In the genomic region with DNA sequence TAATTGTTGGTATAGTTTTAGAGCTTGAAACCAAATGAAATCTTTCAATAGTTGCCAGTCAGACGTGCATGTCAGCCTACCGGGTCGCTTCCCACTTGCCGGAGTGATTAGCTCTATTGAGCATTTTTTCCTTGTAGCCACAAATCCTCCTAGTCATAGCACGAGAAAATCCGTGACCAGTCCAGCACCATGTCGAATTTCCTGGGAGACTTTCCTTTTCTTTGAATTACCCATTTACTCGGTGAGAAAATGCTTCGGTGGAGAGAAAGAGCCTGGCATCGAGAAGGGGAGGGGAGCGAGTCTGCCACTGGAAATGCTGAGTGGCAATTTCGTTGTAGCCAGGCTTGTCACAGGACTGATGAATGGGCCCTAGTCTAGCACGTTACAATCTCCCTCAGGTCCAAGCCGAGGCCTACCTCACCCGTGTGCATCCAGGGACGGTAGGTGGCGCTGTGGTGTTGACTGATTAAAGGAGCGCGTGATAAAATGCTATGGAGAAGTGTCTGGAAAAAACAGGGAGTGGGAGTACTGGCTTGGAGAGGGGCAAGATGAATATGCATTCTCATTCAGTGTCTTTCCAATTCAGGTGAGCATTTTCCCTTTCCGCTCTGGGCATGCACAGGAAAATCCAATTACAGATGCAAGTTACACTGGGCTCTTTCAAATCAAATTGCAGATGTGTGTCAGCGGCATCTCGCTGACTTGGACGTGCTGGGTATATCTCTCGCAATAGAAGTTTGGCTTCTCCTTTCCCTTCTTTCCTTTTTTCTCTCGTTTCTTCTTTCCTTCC, we compare ENCODE assay signal across 1 cellular context.
TF ChIP-seq lines count a peak whose summit lies in the region.

No MANE protein-coding gene starts in this region.

TF ChIP-seq in K562, 482 proteins besides CTCF, POLR2A, EP300 and RAD21 (continued from another document and continues in another):
- TF ChIP-seq JUN (IDR thresholded peaks at IDR 0.05; ENCODE audit: borderline replicate concordance, low read depth, low read length): peak; percentile 36; the same call in 1 of the 2 replicates
- no peak for TF ChIP-seq JUN (CRISPR knock-in tag; IDR thresholded peaks at IDR 0.05; ENCODE audit: borderline replicate concordance)
- TF ChIP-seq, protein P1, sequence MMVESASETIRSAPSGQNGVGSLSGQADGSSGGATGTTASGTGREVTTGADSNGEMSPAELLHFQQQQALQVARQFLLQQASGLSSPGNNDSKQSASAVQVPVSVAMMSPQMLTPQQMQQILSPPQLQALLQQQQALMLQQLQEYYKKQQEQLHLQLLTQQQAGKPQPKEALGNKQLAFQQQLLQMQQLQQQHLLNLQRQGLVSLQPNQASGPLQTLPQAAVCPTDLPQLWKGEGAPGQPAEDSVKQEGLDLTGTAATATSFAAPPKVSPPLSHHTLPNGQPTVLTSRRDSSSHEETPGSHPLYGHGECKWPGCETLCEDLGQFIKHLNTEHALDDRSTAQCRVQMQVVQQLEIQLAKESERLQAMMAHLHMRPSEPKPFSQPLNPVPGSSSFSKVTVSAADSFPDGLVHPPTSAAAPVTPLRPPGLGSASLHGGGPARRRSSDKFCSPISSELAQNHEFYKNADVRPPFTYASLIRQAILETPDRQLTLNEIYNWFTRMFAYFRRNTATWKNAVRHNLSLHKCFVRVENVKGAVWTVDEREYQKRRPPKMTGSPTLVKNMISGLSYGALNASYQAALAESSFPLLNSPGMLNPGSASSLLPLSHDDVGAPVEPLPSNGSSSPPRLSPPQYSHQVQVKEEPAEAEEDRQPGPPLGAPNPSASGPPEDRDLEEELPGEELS (CRISPR knock-in tag; IDR thresholded peaks at IDR 0.05; ENCODE audit: borderline replicate concordance): no peak
- 0 out of 2 replicates have a peak, but pooled peaks have one; percentile 22 for TF ChIP-seq SMARCC2 (IDR thresholded peaks at IDR 0.05; ENCODE audit: low read depth)
- TF ChIP-seq ZFP36 (IDR thresholded peaks at IDR 0.05; ENCODE audit: low read depth, low read length, partially characterized antibody): peak; percentile 17
- TF ChIP-seq, protein P2, sequence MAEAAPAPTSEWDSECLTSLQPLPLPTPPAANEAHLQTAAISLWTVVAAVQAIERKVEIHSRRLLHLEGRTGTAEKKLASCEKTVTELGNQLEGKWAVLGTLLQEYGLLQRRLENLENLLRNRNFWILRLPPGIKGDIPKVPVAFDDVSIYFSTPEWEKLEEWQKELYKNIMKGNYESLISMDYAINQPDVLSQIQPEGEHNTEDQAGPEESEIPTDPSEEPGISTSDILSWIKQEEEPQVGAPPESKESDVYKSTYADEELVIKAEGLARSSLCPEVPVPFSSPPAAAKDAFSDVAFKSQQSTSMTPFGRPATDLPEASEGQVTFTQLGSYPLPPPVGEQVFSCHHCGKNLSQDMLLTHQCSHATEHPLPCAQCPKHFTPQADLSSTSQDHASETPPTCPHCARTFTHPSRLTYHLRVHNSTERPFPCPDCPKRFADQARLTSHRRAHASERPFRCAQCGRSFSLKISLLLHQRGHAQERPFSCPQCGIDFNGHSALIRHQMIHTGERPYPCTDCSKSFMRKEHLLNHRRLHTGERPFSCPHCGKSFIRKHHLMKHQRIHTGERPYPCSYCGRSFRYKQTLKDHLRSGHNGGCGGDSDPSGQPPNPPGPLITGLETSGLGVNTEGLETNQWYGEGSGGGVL (CRISPR knock-in tag; IDR thresholded peaks at IDR 0.05): no peak
- TF ChIP-seq MCM7 (IDR thresholded peaks at IDR 0.05): no peak
- TF ChIP-seq, protein P3, sequence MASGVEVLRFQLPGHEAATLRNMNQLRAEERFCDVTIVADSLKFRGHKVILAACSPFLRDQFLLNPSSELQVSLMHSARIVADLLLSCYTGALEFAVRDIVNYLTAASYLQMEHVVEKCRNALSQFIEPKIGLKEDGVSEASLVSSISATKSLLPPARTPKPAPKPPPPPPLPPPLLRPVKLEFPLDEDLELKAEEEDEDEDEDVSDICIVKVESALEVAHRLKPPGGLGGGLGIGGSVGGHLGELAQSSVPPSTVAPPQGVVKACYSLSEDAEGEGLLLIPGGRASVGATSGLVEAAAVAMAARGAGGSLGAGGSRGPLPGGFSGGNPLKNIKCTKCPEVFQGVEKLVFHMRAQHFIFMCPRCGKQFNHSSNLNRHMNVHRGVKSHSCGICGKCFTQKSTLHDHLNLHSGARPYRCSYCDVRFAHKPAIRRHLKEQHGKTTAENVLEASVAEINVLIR (CRISPR knock-in tag; IDR thresholded peaks at IDR 0.05): no peak
- no peak for TF ChIP-seq SPI1 (IDR thresholded peaks at IDR 0.05; ENCODE audit: borderline replicate concordance, low read depth, low read length)
- no peak for TF ChIP-seq ZNF124 (CRISPR knock-in tag; IDR thresholded peaks at IDR 0.05)
- peak; percentile 54; the same call in 1 of the 2 replicates for TF ChIP-seq SMAD4 (CRISPR knock-in tag; conservative IDR thresholded peaks at IDR 0.05)
- peak; percentile 80 for TF ChIP-seq SMARCA4 (IDR thresholded peaks at IDR 0.05)
- TF ChIP-seq, protein P4, sequence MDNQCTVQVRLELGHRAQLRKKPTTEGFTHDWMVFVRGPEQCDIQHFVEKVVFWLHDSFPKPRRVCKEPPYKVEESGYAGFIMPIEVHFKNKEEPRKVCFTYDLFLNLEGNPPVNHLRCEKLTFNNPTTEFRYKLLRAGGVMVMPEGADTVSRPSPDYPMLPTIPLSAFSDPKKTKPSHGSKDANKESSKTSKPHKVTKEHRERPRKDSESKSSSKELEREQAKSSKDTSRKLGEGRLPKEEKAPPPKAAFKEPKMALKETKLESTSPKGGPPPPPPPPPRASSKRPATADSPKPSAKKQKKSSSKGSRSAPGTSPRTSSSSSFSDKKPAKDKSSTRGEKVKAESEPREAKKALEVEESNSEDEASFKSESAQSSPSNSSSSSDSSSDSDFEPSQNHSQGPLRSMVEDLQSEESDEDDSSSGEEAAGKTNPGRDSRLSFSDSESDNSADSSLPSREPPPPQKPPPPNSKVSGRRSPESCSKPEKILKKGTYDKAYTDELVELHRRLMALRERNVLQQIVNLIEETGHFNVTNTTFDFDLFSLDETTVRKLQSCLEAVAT (IDR thresholded peaks at IDR 0.05): peak; percentile 49 to 59; a peak in 3 of 4 replicates
- TF ChIP-seq HLTF (IDR thresholded peaks at IDR 0.05): 0 out of 2 replicates have a peak, but pooled peaks have one; percentile 19
- TF ChIP-seq KAT8 (IDR thresholded peaks at IDR 0.05; ENCODE audit: low read depth): no peak
- no peak for TF ChIP-seq U2AF2 (optimal IDR thresholded peaks at IDR 0.05; ENCODE audit: low read depth, low read length)
- TF ChIP-seq, protein P5, sequence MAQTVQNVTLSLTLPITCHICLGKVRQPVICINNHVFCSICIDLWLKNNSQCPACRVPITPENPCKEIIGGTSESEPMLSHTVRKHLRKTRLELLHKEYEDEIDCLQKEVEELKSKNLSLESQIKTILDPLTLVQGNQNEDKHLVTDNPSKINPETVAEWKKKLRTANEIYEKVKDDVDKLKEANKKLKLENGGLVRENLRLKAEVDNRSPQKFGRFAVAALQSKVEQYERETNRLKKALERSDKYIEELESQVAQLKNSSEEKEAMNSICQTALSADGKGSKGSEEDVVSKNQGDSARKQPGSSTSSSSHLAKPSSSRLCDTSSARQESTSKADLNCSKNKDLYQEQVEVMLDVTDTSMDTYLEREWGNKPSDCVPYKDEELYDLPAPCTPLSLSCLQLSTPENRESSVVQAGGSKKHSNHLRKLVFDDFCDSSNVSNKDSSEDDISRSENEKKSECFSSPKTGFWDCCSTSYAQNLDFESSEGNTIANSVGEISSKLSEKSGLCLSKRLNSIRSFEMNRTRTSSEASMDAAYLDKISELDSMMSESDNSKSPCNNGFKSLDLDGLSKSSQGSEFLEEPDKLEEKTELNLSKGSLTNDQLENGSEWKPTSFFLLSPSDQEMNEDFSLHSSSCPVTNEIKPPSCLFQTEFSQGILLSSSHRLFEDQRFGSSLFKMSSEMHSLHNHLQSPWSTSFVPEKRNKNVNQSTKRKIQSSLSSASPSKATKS (CRISPR knock-in tag; IDR thresholded peaks at IDR 0.05): no peak
- no peak for TF ChIP-seq ZNF263 (CRISPR knock-in tag; IDR thresholded peaks at IDR 0.05; ENCODE audit: borderline replicate concordance)
- peak; percentile 68 for TF ChIP-seq NFE2 (IDR thresholded peaks at IDR 0.05; ENCODE audit: low read depth)
- TF ChIP-seq MAFK (IDR thresholded peaks at IDR 0.05; ENCODE audit: low read length): peak; percentile 70
- TF ChIP-seq PTTG1 (tag; IDR thresholded peaks at IDR 0.05; ENCODE audit: low read depth): no peak
- TF ChIP-seq ZNF143 (CRISPR knock-in tag; IDR thresholded peaks at IDR 0.05): no peak
- TF ChIP-seq BRD4 (IDR thresholded peaks at IDR 0.05): no peak; the same call in 1 of the 2 replicates
- TF ChIP-seq, protein P6, sequence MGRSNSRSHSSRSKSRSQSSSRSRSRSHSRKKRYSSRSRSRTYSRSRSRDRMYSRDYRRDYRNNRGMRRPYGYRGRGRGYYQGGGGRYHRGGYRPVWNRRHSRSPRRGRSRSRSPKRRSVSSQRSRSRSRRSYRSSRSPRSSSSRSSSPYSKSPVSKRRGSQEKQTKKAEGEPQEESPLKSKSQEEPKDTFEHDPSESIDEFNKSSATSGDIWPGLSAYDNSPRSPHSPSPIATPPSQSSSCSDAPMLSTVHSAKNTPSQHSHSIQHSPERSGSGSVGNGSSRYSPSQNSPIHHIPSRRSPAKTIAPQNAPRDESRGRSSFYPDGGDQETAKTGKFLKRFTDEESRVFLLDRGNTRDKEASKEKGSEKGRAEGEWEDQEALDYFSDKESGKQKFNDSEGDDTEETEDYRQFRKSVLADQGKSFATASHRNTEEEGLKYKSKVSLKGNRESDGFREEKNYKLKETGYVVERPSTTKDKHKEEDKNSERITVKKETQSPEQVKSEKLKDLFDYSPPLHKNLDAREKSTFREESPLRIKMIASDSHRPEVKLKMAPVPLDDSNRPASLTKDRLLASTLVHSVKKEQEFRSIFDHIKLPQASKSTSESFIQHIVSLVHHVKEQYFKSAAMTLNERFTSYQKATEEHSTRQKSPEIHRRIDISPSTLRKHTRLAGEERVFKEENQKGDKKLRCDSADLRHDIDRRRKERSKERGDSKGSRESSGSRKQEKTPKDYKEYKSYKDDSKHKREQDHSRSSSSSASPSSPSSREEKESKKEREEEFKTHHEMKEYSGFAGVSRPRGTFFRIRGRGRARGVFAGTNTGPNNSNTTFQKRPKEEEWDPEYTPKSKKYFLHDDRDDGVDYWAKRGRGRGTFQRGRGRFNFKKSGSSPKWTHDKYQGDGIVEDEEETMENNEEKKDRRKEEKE (IDR thresholded peaks at IDR 0.05; ENCODE audit: borderline replicate concordance in 1 of 2, control insufficient read depth in 1 of 2, low read depth in 2 of 2, low read length in 1 of 2): no peak
- TF ChIP-seq ZBED1 (IDR thresholded peaks at IDR 0.05): no peak
- TF ChIP-seq, protein P7, sequence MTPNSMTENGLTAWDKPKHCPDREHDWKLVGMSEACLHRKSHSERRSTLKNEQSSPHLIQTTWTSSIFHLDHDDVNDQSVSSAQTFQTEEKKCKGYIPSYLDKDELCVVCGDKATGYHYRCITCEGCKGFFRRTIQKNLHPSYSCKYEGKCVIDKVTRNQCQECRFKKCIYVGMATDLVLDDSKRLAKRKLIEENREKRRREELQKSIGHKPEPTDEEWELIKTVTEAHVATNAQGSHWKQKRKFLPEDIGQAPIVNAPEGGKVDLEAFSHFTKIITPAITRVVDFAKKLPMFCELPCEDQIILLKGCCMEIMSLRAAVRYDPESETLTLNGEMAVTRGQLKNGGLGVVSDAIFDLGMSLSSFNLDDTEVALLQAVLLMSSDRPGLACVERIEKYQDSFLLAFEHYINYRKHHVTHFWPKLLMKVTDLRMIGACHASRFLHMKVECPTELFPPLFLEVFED (CRISPR knock-in tag; conservative IDR thresholded peaks at IDR 0.05): 0 out of 2 replicates have a peak, but pooled peaks have one; percentile 17
- TF ChIP-seq ESRRA (IDR thresholded peaks at IDR 0.05; ENCODE audit: borderline replicate concordance, low read depth): 0 out of 2 replicates have a peak, but pooled peaks have one; percentile 28
- peak; percentile 45 to 59; a peak in 2 of 4 replicates for TF ChIP-seq FOXK2 (conservative IDR thresholded peaks at IDR 0.05 in 1 of 2, IDR thresholded peaks at IDR 0.05 in 1 of 2; ENCODE audit: low read depth in 2 of 2)
- TF ChIP-seq, protein P8, sequence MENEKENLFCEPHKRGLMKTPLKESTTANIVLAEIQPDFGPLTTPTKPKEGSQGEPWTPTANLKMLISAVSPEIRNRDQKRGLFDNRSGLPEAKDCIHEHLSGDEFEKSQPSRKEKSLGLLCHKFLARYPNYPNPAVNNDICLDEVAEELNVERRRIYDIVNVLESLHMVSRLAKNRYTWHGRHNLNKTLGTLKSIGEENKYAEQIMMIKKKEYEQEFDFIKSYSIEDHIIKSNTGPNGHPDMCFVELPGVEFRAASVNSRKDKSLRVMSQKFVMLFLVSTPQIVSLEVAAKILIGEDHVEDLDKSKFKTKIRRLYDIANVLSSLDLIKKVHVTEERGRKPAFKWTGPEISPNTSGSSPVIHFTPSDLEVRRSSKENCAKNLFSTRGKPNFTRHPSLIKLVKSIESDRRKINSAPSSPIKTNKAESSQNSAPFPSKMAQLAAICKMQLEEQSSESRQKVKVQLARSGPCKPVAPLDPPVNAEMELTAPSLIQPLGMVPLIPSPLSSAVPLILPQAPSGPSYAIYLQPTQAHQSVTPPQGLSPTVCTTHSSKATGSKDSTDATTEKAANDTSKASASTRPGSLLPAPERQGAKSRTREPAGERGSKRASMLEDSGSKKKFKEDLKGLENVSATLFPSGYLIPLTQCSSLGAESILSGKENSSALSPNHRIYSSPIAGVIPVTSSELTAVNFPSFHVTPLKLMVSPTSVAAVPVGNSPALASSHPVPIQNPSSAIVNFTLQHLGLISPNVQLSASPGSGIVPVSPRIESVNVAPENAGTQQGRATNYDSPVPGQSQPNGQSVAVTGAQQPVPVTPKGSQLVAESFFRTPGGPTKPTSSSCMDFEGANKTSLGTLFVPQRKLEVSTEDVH (IDR thresholded peaks at IDR 0.05; ENCODE audit: low read depth, partially characterized antibody): peak; percentile 52
- TF ChIP-seq TEAD4 (IDR thresholded peaks at IDR 0.05; ENCODE audit: low read length): peak; percentile 44; the same call in 1 of the 2 replicates
- TF ChIP-seq TEAD4 (CRISPR knock-in tag; IDR thresholded peaks at IDR 0.05; ENCODE audit: borderline replicate concordance): no peak
- TF ChIP-seq, protein P9, sequence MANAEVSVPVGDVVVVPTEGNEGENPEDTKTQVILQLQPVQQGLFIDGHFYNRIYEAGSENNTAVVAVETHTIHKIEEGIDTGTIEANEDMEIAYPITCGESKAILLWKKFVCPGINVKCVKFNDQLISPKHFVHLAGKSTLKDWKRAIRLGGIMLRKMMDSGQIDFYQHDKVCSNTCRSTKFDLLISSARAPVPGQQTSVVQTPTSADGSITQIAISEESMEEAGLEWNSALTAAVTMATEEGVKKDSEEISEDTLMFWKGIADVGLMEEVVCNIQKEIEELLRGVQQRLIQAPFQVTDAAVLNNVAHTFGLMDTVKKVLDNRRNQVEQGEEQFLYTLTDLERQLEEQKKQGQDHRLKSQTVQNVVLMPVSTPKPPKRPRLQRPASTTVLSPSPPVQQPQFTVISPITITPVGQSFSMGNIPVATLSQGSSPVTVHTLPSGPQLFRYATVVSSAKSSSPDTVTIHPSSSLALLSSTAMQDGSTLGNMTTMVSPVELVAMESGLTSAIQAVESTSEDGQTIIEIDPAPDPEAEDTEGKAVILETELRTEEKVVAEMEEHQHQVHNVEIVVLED (CRISPR knock-in tag; IDR thresholded peaks at IDR 0.05): no peak
- no peak for TF ChIP-seq SRSF9 (IDR thresholded peaks at IDR 0.05; ENCODE audit: borderline replicate concordance, low read depth, low read length)
- no peak; the same call in 1 of the 2 replicates for TF ChIP-seq MCM3 (IDR thresholded peaks at IDR 0.05)
- TF ChIP-seq TBL1XR1 (IDR thresholded peaks at IDR 0.05; ENCODE audit: low read length in 2 of 2): no peak
